ENCODE assay signal across 8 cellular contexts in the genomic region with DNA sequence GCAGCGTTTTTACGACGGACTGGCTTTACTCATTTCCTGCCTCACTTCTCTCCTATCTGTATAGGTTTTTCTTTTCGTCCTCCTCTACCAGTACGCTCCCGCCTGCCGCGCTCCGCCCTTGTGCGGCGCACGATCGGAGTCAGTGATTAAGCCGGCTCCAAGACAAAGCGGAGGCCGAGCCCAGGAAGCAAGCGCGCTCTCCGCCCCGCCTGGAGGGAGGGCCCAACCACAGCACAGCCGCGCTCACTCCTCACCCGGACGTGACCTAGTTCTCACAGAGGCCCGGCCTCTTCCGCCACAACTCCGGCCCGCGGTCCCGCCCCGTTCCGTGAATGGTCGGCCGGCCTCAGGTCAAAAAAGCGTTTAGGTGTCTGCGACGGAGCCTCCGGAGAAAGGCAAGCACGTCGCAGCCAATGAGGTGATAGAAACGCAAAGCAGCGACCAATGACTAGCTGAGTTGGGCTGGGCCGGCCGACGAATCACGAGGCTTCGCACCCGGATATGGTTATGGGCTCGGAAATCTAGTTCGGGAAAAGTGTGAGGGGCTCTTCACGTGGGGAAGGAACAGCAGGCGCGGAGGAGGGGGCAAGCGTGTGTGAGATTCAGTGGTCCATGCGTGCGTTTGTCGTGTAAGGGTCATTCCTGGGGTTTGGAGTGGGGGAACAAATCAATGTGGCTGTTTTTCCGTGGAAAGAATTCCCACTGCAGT. TPM values are rescaled to one million over a fixed set of nuclear protein-coding genes. Genes with fewer than 3 reads are reported as not detected.
DNase-seq lines count a peak whose midpoint lies in the region; ATAC-seq and TF ChIP-seq lines count a peak whose summit lies in the region.

A gene with protein sequence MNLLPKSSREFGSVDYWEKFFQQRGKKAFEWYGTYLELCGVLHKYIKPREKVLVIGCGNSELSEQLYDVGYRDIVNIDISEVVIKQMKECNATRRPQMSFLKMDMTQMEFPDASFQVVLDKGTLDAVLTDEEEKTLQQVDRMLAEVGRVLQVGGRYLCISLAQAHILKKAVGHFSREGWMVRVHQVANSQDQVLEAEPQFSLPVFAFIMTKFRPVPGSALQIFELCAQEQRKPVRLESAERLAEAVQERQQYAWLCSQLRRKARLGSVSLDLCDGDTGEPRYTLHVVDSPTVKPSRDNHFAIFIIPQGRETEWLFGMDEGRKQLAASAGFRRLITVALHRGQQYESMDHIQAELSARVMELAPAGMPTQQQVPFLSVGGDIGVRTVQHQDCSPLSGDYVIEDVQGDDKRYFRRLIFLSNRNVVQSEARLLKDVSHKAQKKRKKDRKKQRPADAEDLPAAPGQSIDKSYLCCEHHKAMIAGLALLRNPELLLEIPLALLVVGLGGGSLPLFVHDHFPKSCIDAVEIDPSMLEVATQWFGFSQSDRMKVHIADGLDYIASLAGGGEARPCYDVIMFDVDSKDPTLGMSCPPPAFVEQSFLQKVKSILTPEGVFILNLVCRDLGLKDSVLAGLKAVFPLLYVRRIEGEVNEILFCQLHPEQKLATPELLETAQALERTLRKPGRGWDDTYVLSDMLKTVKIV (plus strand): TSS at position 494 of the 709 bp plus-strand sequence. CDS start 308 bp downstream, outside the sequence.

- H3K9me2 ChIP-seq in PC-9 (ENCODE audit: insufficient read depth): no peaks in the 10 kb centered on the region

- peaks cover 16% of the 10 kb centered on the region; the same call in 1 of the 2 replicates for H3F3A ChIP-seq in PC-9 (ENCODE audit: insufficient read depth, low read depth)

- BruUV-seq in PC-9 (replicated peaks; lab: Mats Ljungman, UMichigan): no TSS peak

- POLR2A ChIA-PET in PC-9 (lab: Charles Lee; ENCODE audit: unreplicated experiment): interaction anchor here (0.5 to 0.8 kb wide), 6 partner anchors 31 to 201 kb away, joined by 3 to 5 read pairs (median 4); no protein-coding TSS in a partner anchor

- H3K36me3 ChIP-seq in PC-9 (ENCODE audit: low read depth) (peaks cover 5% of the 10 kb centered on the region), mucosa of descending colon (ENCODE audit: low read depth) (no peaks in the 10 kb centered on the region)

- ATAC-seq in GM21619 (IDR thresholded peaks at IDR 0.05; ENCODE audit: unreplicated experiment) (peak; percentile 98), mucosa of descending colon (peak; percentile 98)

- H2AFZ ChIP-seq in PC-9: peak within 1 kb of the TSS; percentile 98

- CTCF ChIA-PET in PC-9 (lab: Charles Lee): no interaction called here

- H3K4me1 ChIP-seq in PC-9 (replicated peaks; ENCODE audit: insufficient read depth): peaks cover 22% of the 10 kb centered on the region
- H3K4me1 ChIP-seq in mucosa of descending colon (ENCODE audit: low read depth): peaks cover 22% of the 10 kb centered on the region

- no peaks in the 10 kb centered on the region for H3K27me3 ChIP-seq in PC-9 (ENCODE audit: insufficient read depth, low read depth)

- H3K9me3 ChIP-seq in PC-9 (ENCODE audit: insufficient read depth, low read depth) (no peaks in the 10 kb centered on the region), mucosa of descending colon (no peaks in the 10 kb centered on the region)

- peak within 1 kb of the TSS; percentile 97 for H3K4me3 ChIP-seq in Jurkat, Clone E6-1 (ENCODE audit: low read length)
- peak within 1 kb of the TSS; percentile 79 for H3K4me3 ChIP-seq in PC-9
- H3K4me3 ChIP-seq in mucosa of descending colon: peak within 1 kb of the TSS; percentile 36

- H3K27ac ChIP-seq in PC-9 (peak within 1 kb of the TSS; percentile 72), epithelial cell of prostate (peak within 1 kb of the TSS; percentile 92)

- TF ChIP-seq CTCF in PC-9 (conservative IDR thresholded peaks at IDR 0.05) (no peak), mucosa of descending colon (IDR thresholded peaks at IDR 0.05) (no peak)

- intact Hi-C loops in PC-9 (cut with micrococcal nuclease; ENCODE audit: unreplicated experiment): loop anchor here (1.0 to 5.0 kb wide), 2 partner anchors 39 to 134 kb away; partner anchors contain the start of gene VAMP4
- intact Hi-C loops in mucosa of descending colon (cut with DNase I, micrococcal nuclease): loop anchor here in 1 of 2 donors (5.0 kb wide), 1 partner anchor 39 kb away; the partner anchor contains the start of gene VAMP4

- H3K79me2 ChIP-seq in PC-9 (ENCODE audit: low read depth): peaks cover 45% of the 10 kb centered on the region

- DNase-seq in DMS153 (lab: John Stamatoyannopoulos, UW) (peak; percentile 100), PC-9 (peak; percentile 98 to 99), epithelial cell of prostate (ENCODE audit: low read depth, low spot score) (peak; percentile 96), mucosa of descending colon (peak; percentile 98 to 100 (median 99))
- DNase-seq in Jurkat, Clone E6-1 (ENCODE audit: low read depth, low spot score): peak; percentile 98
- DNase-seq in activated T-cell treated with anti-CD3 and anti-CD28 coated beads, Interleukin-2, amount 50 U/mL, for 1 hour: peak; percentile 96
- DNase-seq in stimulated activated CD8-positive, alpha-beta memory T cell treated with anti-CD3 and anti-CD28 coated beads, Interleukin-4, amount 100 ng/mL, for 24 hours (ENCODE audit: low read depth): peak; percentile 97

- H3K4me2 ChIP-seq in PC-9: peak within 1 kb of the TSS; percentile 90

- H4K20me1 ChIP-seq in PC-9 (ENCODE audit: insufficient read depth): peaks cover 6% of the 10 kb centered on the region; the same call in 1 of the 2 replicates

RNA-seq across cellular contexts. Expression of the gene that starts here (rescaled TPM):
- polyA plus RNA-seq in Jurkat, Clone E6-1 (2012; ENCODE audit: insufficient read depth, insufficient read length): 48.4 TPM
- total RNA-seq in PC-9 (2021): 32.2 and 35.9 TPM in 2 replicates
- total RNA-seq in mucosa of descending colon: 10 to 100 TPM; 25.4 to 28.0 (median 25.9) TPM

Comparison
In these comparisons a context has a peak if more than half of its experiments do, and no peak if none do; other contexts are left out.
1. Peak in every context shown above with its lines: DNase-seq, ATAC-seq, H3K4me3 ChIP-seq and H3K27ac ChIP-seq.
2. H3K4me3 ChIP-seq: peak in every context shown above with its lines; median percentile 97 in Jurkat, Clone E6-1; 79 in PC-9; 36 in mucosa of descending colon.